Comparison of ENCODE assay signal across 15 cellular contexts in the genomic region with DNA sequence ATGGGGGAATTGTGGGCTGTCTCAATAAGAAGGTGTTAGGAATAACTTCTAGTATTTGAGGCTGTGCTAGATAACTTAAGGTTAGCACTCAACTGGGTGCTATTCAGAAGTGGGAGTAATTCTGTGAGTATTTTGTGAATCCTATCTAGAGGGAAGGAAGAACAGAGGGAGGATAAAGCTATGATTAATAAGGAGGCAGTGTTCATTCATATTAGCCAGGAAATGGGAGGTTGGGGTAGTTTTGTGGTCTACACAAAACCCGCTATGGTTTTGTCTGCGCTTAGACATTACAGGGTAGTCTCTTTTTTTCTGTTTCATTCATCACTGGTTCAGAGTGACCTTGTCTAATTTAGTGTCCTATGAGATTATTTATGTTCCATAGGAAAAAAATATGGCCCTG.
"Had no signal": no experiment of that assay in that cellular context is flagged by ENCODE, and none has a peak within 500 bp of the region (broad histone marks: within the 10 kb centered on the region; RNA-seq: fewer than 3 reads in every experiment).

No MANE protein-coding gene starts in this region.

- H3K36me3 Mint-ChIP-seq: activated CD4-positive, alpha-beta memory T cell treated with anti-CD3 and anti-CD28 coated beads for 36 hours; naive thymus-derived CD4-positive, alpha-beta T cell; stimulated activated naive B cell treated with anti-CD40 and anti-IgM and Interleukin-4, amounts not matched to agents 10 μg/mL and 1 μg/mL and 100 μg/mL, for 72 hours; T-cell; type B pancreatic cell had no signal

- H3K27ac ChIP-seq: epithelial cell of prostate, gastrocnemius medialis, neutrophil, SK-N-MC had no signal

- H3K36me3 ChIP-seq: neutrophil had no signal

- H3K27me3 ChIP-seq: gastrocnemius medialis, neutrophil had no signal

- DNase-seq: activated CD4-positive, alpha-beta memory T cell treated with anti-CD3 and anti-CD28 coated beads for 36 hours; activated CD8-positive, alpha-beta memory T cell treated with anti-CD3 and anti-CD28 coated beads, Interleukin-2, amount 50 U/mL, for 48 hours; activated naive CD4-positive, alpha-beta T cell treated with Interleukin-2 at 50 U/mL for 16 hours; gastrocnemius medialis; mammary epithelial cell; naive thymus-derived CD4-positive, alpha-beta T cell; stimulated activated CD4-positive, alpha-beta T cell treated with anti-CD3 and anti-CD28 coated beads, Interleukin-2, amount 100 ng/mL, for 48 hours; stimulated activated naive B cell treated with anti-CD40 and anti-IgM and Interleukin-4, amounts not matched to agents 10 μg/mL and 1 μg/mL and 100 μg/mL, for 72 hours; T-cell; T1000 had no signal

- H3K4me3 ChIP-seq: gastrocnemius medialis, SK-N-MC had no signal

- H3K4me3 Mint-ChIP-seq: activated CD4-positive, alpha-beta memory T cell treated with anti-CD3 and anti-CD28 coated beads for 36 hours; stimulated activated naive B cell treated with anti-CD40 and anti-IgM and Interleukin-4, amounts not matched to agents 10 μg/mL and 1 μg/mL and 100 μg/mL, for 72 hours; T-cell; type B pancreatic cell had no signal

- H3K27me3 Mint-ChIP-seq: activated CD4-positive, alpha-beta memory T cell treated with anti-CD3 and anti-CD28 coated beads for 36 hours; T-cell had no signal

- H3K9me3 Mint-ChIP-seq: activated CD4-positive, alpha-beta memory T cell treated with anti-CD3 and anti-CD28 coated beads for 36 hours; naive thymus-derived CD4-positive, alpha-beta T cell; stimulated activated naive B cell treated with anti-CD40 and anti-IgM and Interleukin-4, amounts not matched to agents 10 μg/mL and 1 μg/mL and 100 μg/mL, for 72 hours; T-cell; type B pancreatic cell had no signal

- H3K9me3 ChIP-seq: gastrocnemius medialis, neutrophil had no signal

- H3K27ac Mint-ChIP-seq: activated CD4-positive, alpha-beta memory T cell treated with anti-CD3 and anti-CD28 coated beads for 36 hours; stimulated activated naive B cell treated with anti-CD40 and anti-IgM and Interleukin-4, amounts not matched to agents 10 μg/mL and 1 μg/mL and 100 μg/mL, for 72 hours; T-cell; type B pancreatic cell had no signal

- H3K4me1 Mint-ChIP-seq: stimulated activated naive B cell treated with anti-CD40 and anti-IgM and Interleukin-4, amounts not matched to agents 10 μg/mL and 1 μg/mL and 100 μg/mL, for 72 hours had no signal

- ATAC-seq: activated CD4-positive, CD25-positive, alpha-beta regulatory T cell treated with anti-CD3 and anti-CD28 coated beads, Interleukin-2, amount 50 U/mL, for 24 hours; gastrocnemius medialis; naive thymus-derived CD4-positive, alpha-beta T cell; stimulated activated naive B cell treated with anti-CD40 and anti-IgM and Interleukin-4, amounts not matched to agents 10 μg/mL and 1 μg/mL and 100 μg/mL, for 72 hours; T-cell had no signal
